18 cellular contexts compared by ENCODE assay signal in genomic region chr5:105952875-105953274, GRCh38.
DNase-seq lines count a peak whose midpoint lies in the region; ATAC-seq and TF ChIP-seq lines count a peak whose summit lies in the region.
"Had no signal": no experiment of that assay in that cellular context is flagged by ENCODE, and none has a peak within 500 bp of the region (broad histone marks: within the 10 kb centered on the region; RNA-seq: fewer than 3 reads in every experiment).

No MANE protein-coding gene starts in this region.

- H3K27ac ChIP-seq in foreskin keratinocyte = no peak overlapping the region
- H3K27ac ChIP-seq: KMS-11, stomach had no signal

- H3K27me3 Mint-ChIP-seq in activated T-helper 1 cell treated with anti-CD3 and anti-CD28 coated beads, Interleukin-12 subunit alpha, Interleukin-12 subunit beta, Interleukin-2, Interleukin-4 antibody, amounts not matched to agents 30 ng/mL and 10 ng/mL and 1 ng/mL, durations not matched to agents 14 hours and 24 hours and 36 hours (ENCODE audit: insufficient read depth) = no peaks in the 10 kb centered on the region
- H3K27me3 Mint-ChIP-seq: activated CD8-positive, alpha-beta T cell treated with anti-CD3 and anti-CD28 coated beads for 36 hours; B cell had no signal

- TF ChIP-seq CTCF in foreskin keratinocyte (conservative IDR thresholded peaks at IDR 0.05) = no peak

- H3K27ac Mint-ChIP-seq in activated T-helper 1 cell treated with anti-CD3 and anti-CD28 coated beads, Interleukin-12 subunit alpha, Interleukin-12 subunit beta, Interleukin-2, Interleukin-4 antibody, amounts not matched to agents 30 ng/mL and 10 ng/mL and 1 ng/mL, durations not matched to agents 14 hours and 24 hours and 36 hours = no peak overlapping the region
- H3K27ac Mint-ChIP-seq: activated CD8-positive, alpha-beta T cell treated with anti-CD3 and anti-CD28 coated beads for 36 hours; B cell had no signal

- no peaks in the 10 kb centered on the region for H3K4me1 Mint-ChIP-seq in activated T-helper 1 cell treated with anti-CD3 and anti-CD28 coated beads, Interleukin-12 subunit alpha, Interleukin-12 subunit beta, Interleukin-2, Interleukin-4 antibody, amounts not matched to agents 30 ng/mL and 10 ng/mL and 1 ng/mL, durations not matched to agents 14 hours and 24 hours and 36 hours (ENCODE audit: low read depth)
- H3K4me1 Mint-ChIP-seq: B cell had no signal

- peak; percentile 78 for DNase-seq in DMS53 (lab: John Stamatoyannopoulos, UW)
- DNase-seq in NCI-H1930 (lab: John Stamatoyannopoulos, UW) = peak; percentile 90 to 91
- peak; percentile 83 for DNase-seq in NCI-H774 (lab: John Stamatoyannopoulos, UW)
- DNase-seq in foreskin keratinocyte = peak; percentile 36 to 55
- DNase-seq in activated T-helper 1 cell treated with anti-CD3 and anti-CD28 coated beads, Interleukin-12 subunit alpha, Interleukin-12 subunit beta, Interleukin-2, Interleukin-4 antibody, amounts not matched to agents 30 ng/mL and 10 ng/mL and 1 ng/mL, durations not matched to agents 14 hours and 24 hours and 36 hours (ENCODE audit: low spot score) = no peak
- DNase-seq: activated CD8-positive, alpha-beta T cell treated with anti-CD3 and anti-CD28 coated beads for 36 hours; activated naive CD4-positive, alpha-beta T cell treated with Interleukin-2 at 50 U/mL for 16 hours; central memory CD4-positive, alpha-beta T cell; erythroblast; mucosa of descending colon; PC-3; stomach; T-helper 9 cell had no signal

- no peaks in the 10 kb centered on the region for H3K36me3 Mint-ChIP-seq in activated T-helper 1 cell treated with anti-CD3 and anti-CD28 coated beads, Interleukin-12 subunit alpha, Interleukin-12 subunit beta, Interleukin-2, Interleukin-4 antibody, amounts not matched to agents 30 ng/mL and 10 ng/mL and 1 ng/mL, durations not matched to agents 14 hours and 24 hours and 36 hours (ENCODE audit: low read depth)

- ATAC-seq in foreskin keratinocyte (no peak), HG02798 (IDR thresholded peaks at IDR 0.05; ENCODE audit: poor library complexity, unreplicated experiment) (no peak), GM18498 (IDR thresholded peaks at IDR 0.05; ENCODE audit: unreplicated experiment) (no peak), GM18909 (IDR thresholded peaks at IDR 0.05; ENCODE audit: poor library complexity, unreplicated experiment) (no peak)
- ATAC-seq: activated CD8-positive, alpha-beta T cell treated with anti-CD3 and anti-CD28 coated beads for 36 hours; mucosa of descending colon; PC-3 had no signal

- H3K9me3 Mint-ChIP-seq in activated T-helper 1 cell treated with anti-CD3 and anti-CD28 coated beads, Interleukin-12 subunit alpha, Interleukin-12 subunit beta, Interleukin-2, Interleukin-4 antibody, amounts not matched to agents 30 ng/mL and 10 ng/mL and 1 ng/mL, durations not matched to agents 14 hours and 24 hours and 36 hours = no peaks in the 10 kb centered on the region

- H3K4me3 Mint-ChIP-seq in activated T-helper 1 cell treated with anti-CD3 and anti-CD28 coated beads, Interleukin-12 subunit alpha, Interleukin-12 subunit beta, Interleukin-2, Interleukin-4 antibody, amounts not matched to agents 30 ng/mL and 10 ng/mL and 1 ng/mL, durations not matched to agents 14 hours and 24 hours and 36 hours = no peak overlapping the region
- H3K4me3 Mint-ChIP-seq: activated CD8-positive, alpha-beta T cell treated with anti-CD3 and anti-CD28 coated beads for 36 hours; B cell had no signal

- no peaks in the 10 kb centered on the region for H3K4me1 ChIP-seq in foreskin keratinocyte
- H3K4me1 ChIP-seq: stomach had no signal

- H3K27me3 ChIP-seq in foreskin keratinocyte = no peaks in the 10 kb centered on the region
- H3K27me3 ChIP-seq: stomach had no signal

- intact Hi-C loops in activated T-helper 1 cell treated with anti-CD3 and anti-CD28 coated beads, Interleukin-12 subunit alpha, Interleukin-12 subunit beta, Interleukin-2, Interleukin-4 antibody, amounts not matched to agents 30 ng/mL and 10 ng/mL and 1 ng/mL, durations not matched to agents 14 hours and 24 hours and 36 hours (cut with micrococcal nuclease) = no loop called here
